Comparison of ENCODE assay signal across 19 cellular contexts in genomic region chr13:109483369-109483768, GRCh38.
A peak's percentile ranks its signal among the peaks of the same experiment; 100 is the strongest.
DNase-seq lines count a peak whose midpoint lies in the region; ATAC-seq and TF ChIP-seq lines count a peak whose summit lies in the region.
"Had no signal": no experiment of that assay in that cellular context is flagged by ENCODE, and none has a peak within 500 bp of the region (broad histone marks: within the 10 kb centered on the region; RNA-seq: fewer than 3 reads in every experiment).

No MANE protein-coding gene starts in this region.

- H3K9me3 ChIP-seq in DND-41 (ENCODE audit: insufficient read depth, low read length, severe bottlenecking) = no peaks in the 10 kb centered on the region
- no peaks in the 10 kb centered on the region for H3K9me3 ChIP-seq in IMR-90 (ENCODE audit: control insufficient read depth, insufficient read depth, low read length)
- H3K9me3 ChIP-seq in neutrophil = no peaks in the 10 kb centered on the region
- no peaks in the 10 kb centered on the region for H3K9me3 ChIP-seq in WERI-Rb-1 (ENCODE audit: severe bottlenecking)

- TF ChIP-seq CTCF in DND-41 (IDR thresholded peaks at IDR 0.05; ENCODE audit: borderline replicate concordance, extremely low read depth, low read length, poor library complexity, severe bottlenecking) = no peak
- no peak for TF ChIP-seq CTCF in IMR-90 (conservative IDR thresholded peaks at IDR 0.05; ENCODE audit: low read depth, low read length)
- peak; percentile 12 for TF ChIP-seq CTCF in choroid plexus epithelial cell (conservative IDR thresholded peaks at IDR 0.05; ENCODE audit: low read depth, low read length)
- no peak for TF ChIP-seq CTCF in neutrophil (IDR thresholded peaks at IDR 0.05)
- TF ChIP-seq CTCF in WERI-Rb-1 (IDR thresholded peaks at IDR 0.05; ENCODE audit: low read depth, low read length) = no peak

- peak; percentile 64; the same call in 2 of the 3 replicates for ATAC-seq in DND-41 (ENCODE audit: insufficient read depth, low read depth)
- no peak for ATAC-seq in IMR-90 (ENCODE audit: low read depth)
- ATAC-seq in HG03095 (IDR thresholded peaks at IDR 0.05; ENCODE audit: unreplicated experiment) = no peak
- no peak for ATAC-seq in HG03457 (IDR thresholded peaks at IDR 0.05; ENCODE audit: unreplicated experiment)
- ATAC-seq: HCT116, K562 had no signal

- H3K4me3 ChIP-seq in DND-41 (ENCODE audit: low read depth in 1 of 2, low read length in 2 of 2) (no peak overlapping the region), IMR-90 (ENCODE audit: insufficient read depth, low read depth, low read length) (no peak overlapping the region), choroid plexus epithelial cell (ENCODE audit: low read depth, low read length) (no peak overlapping the region), neutrophil (ENCODE audit: low read depth in 1 of 2, low read length in 1 of 2) (no peak overlapping the region), WERI-Rb-1 (ENCODE audit: low read depth, low read length) (no peak overlapping the region)
- H3K4me3 ChIP-seq: K562 had no signal

- H2AK9ac ChIP-seq in IMR-90 (replicated peaks; ENCODE audit: low read depth, low read length, poor library complexity) = no peak overlapping the region

- dilution Hi-C loops in IMR-90 (cut with HindIII; ENCODE audit: low sequenced_read_pairs, unreplicated experiment) = no loop called here

- H3K4me1 ChIP-seq in DND-41 (ENCODE audit: insufficient read depth, low read length) = peaks cover 8% of the 10 kb centered on the region; the same call in 1 of the 2 replicates
- no peaks in the 10 kb centered on the region for H3K4me1 ChIP-seq in IMR-90 (ENCODE audit: control insufficient read depth, insufficient read depth, low read length)
- H3K4me1 ChIP-seq in neutrophil (ENCODE audit: control insufficient read depth in 1 of 2, insufficient read depth in 1 of 2, low read depth in 1 of 2, low read length in 1 of 2) = peaks cover 11 to 13% of the 10 kb centered on the region in 2 experiments

- H3K36me3 ChIP-seq in DND-41 (ENCODE audit: insufficient read depth, low read length) = no peaks in the 10 kb centered on the region
- no peaks in the 10 kb centered on the region for H3K36me3 ChIP-seq in IMR-90 (ENCODE audit: control insufficient read depth, insufficient read depth, low read length)
- no peaks in the 10 kb centered on the region for H3K36me3 ChIP-seq in neutrophil
- H3K36me3 ChIP-seq in WERI-Rb-1 = no peaks in the 10 kb centered on the region

- DNase-seq in DND-41 (no peak), IMR-90 (no peak), choroid plexus epithelial cell (ENCODE audit: low read depth) (no peak), WERI-Rb-1 (no peak)
- DNase-seq: ACHN, EL, GOT3, NCI-H1694 treated with DMSO at 0.1 percent for 48 hours, NCI-H510A treated with DMSO at 0.1 percent for 48 hours, NCI-H82, OCI-M1, SHP77, SK-N-SH had no signal

- H2BK20ac ChIP-seq in IMR-90 (ENCODE audit: low read depth, low read length) = no peak overlapping the region

- no peak overlapping the region for H3K4me2 ChIP-seq in DND-41 (ENCODE audit: insufficient read depth, low read length)
- H3K4me2 ChIP-seq in IMR-90 (ENCODE audit: low read depth, low read length) = no peak overlapping the region
- H3K4me2 ChIP-seq: SK-N-SH had no signal

- H3K14ac ChIP-seq in IMR-90 (replicated peaks; ENCODE audit: low read depth, low read length) = no peak overlapping the region

- H4K8ac ChIP-seq in IMR-90 (ENCODE audit: low read depth in 2 of 2, low read length in 2 of 2) = no peak overlapping the region

- TF ChIP-seq RAD21 in IMR-90 (IDR thresholded peaks at IDR 0.05; ENCODE audit: low read length) = no peak

- WGBS in IMR-90 (ENCODE audit: extremely low coverage in 2 of 2, insufficient read length in 1 of 2), 2 experiments = no CpG with 5 or more reads among the region's 5 CpGs

- H2AFZ ChIP-seq in DND-41 (ENCODE audit: low read depth, low read length) (no peak overlapping the region), IMR-90 (replicated peaks; ENCODE audit: low read length, poor library complexity) (peak overlapping the region; percentile 65)

- no peak overlapping the region for H3K56ac ChIP-seq in IMR-90 (ENCODE audit: extremely low read depth, insufficient read depth, low read length)

- no peak overlapping the region for H3K23ac ChIP-seq in IMR-90 (ENCODE audit: low read depth, low read length)

- H4K20me1 ChIP-seq in DND-41 (ENCODE audit: insufficient read depth, low read length) (peaks cover 10% of the 10 kb centered on the region; the same call in 1 of the 2 replicates), IMR-90 (ENCODE audit: insufficient read depth, low read length) (no peaks in the 10 kb centered on the region)

- CTCF ChIA-PET in IMR-90 (lab: Yijun Ruan, JAX) = interaction anchor here (2.1 kb wide), 1 partner anchor 13 kb away, joined by 5 read pairs; no protein-coding TSS in a partner anchor

- intact Hi-C loops in IMR-90 (cut with micrococcal nuclease) = no loop called here

- H2BK5ac ChIP-seq in IMR-90 (ENCODE audit: low read depth, low read length, poor library complexity, severe bottlenecking) = no peak overlapping the region

- H2AK5ac ChIP-seq in IMR-90 (ENCODE audit: low read depth, low read length) = no peak overlapping the region

- POLR2A ChIA-PET in IMR-90 (lab: Charles Lee; ENCODE audit: unreplicated experiment) = no interaction called here

- no peaks in the 10 kb centered on the region for H3K79me1 ChIP-seq in IMR-90 (ENCODE audit: low read depth in 1 of 2, low read length in 2 of 2)

- H3K9me1 ChIP-seq in IMR-90 (ENCODE audit: insufficient read depth, low read length) = no peaks in the 10 kb centered on the region

- H3K18ac ChIP-seq in IMR-90 (ENCODE audit: low read depth, low read length) = no peak overlapping the region

- no peak overlapping the region for H2BK15ac ChIP-seq in IMR-90 (ENCODE audit: low read depth, low read length)

- peaks cover 42% of the 10 kb centered on the region for H3K79me2 ChIP-seq in DND-41 (ENCODE audit: insufficient read depth, low read length)

- H3K9ac ChIP-seq in DND-41 (ENCODE audit: low read depth, low read length) = no peak overlapping the region
- no peak overlapping the region for H3K9ac ChIP-seq in IMR-90 (ENCODE audit: low read depth, low read length)
- H3K9ac ChIP-seq: SK-N-SH had no signal

- no peak overlapping the region for H4K5ac ChIP-seq in IMR-90 (ENCODE audit: low read depth, low read length)

- H3K4ac ChIP-seq in IMR-90 (ENCODE audit: low read depth, low read length) = no peak overlapping the region

- H3K27ac ChIP-seq in DND-41 (ENCODE audit: low read length) (peak overlapping the region; percentile 39), IMR-90 (ENCODE audit: insufficient read depth, low read length) (no peak overlapping the region), neutrophil (peak overlapping the region; percentile 69), WERI-Rb-1 (no peak overlapping the region)
- H3K27ac ChIP-seq: C4-2B had no signal

- H2BK120ac ChIP-seq in IMR-90 (ENCODE audit: low read depth, low read length) = no peak overlapping the region

- in situ Hi-C loops in IMR-90 (cut with MboI; ENCODE audit: low sequenced_read_pairs) = no loop called here

- H4K91ac ChIP-seq in IMR-90 (ENCODE audit: insufficient read depth, low read depth, low read length) = no peak overlapping the region

- H3K27me3 ChIP-seq in DND-41 (ENCODE audit: insufficient read depth, low read length, poor library complexity) = no peaks in the 10 kb centered on the region
- peaks cover 1% of the 10 kb centered on the region; the same call in 1 of the 2 replicates for H3K27me3 ChIP-seq in IMR-90 (ENCODE audit: control insufficient read depth, insufficient read depth, low read length)
- H3K27me3 ChIP-seq in neutrophil = no peaks in the 10 kb centered on the region
- H3K27me3 ChIP-seq in WERI-Rb-1 (ENCODE audit: insufficient read depth, low read depth, severe bottlenecking) = peaks cover 2% of the 10 kb centered on the region

- no TSS peak for BruUV-seq in IMR-90 (replicated peaks; lab: Mats Ljungman, UMichigan)

- no peak for TF ChIP-seq POLR2A in IMR-90 (IDR thresholded peaks at IDR 0.05; ENCODE audit: low read depth, low read length)

TF ChIP-seq in IMR-90, 13 proteins besides CTCF, POLR2A, EP300 and RAD21:
- TF ChIP-seq RFX5 (IDR thresholded peaks at IDR 0.05; ENCODE audit: low read depth, low read length) = no peak
- no peak for TF ChIP-seq SMC3 (IDR thresholded peaks at IDR 0.05; ENCODE audit: low read depth, low read length)
- TF ChIP-seq NFE2L2 (IDR thresholded peaks at IDR 0.05; ENCODE audit: low read depth, low read length) = no peak
- TF ChIP-seq USF2 (IDR thresholded peaks at IDR 0.05; ENCODE audit: low read depth, low read length) = no peak
- no peak for TF ChIP-seq FOS (IDR thresholded peaks at IDR 0.05; ENCODE audit: low read depth, low read length)
- TF ChIP-seq CHD1 (IDR thresholded peaks at IDR 0.05; ENCODE audit: low read depth, low read length) = no peak
- TF ChIP-seq ELK1 (IDR thresholded peaks at IDR 0.05; ENCODE audit: borderline replicate concordance, low read depth, low read length) = no peak
- no peak for TF ChIP-seq MAZ (IDR thresholded peaks at IDR 0.05; ENCODE audit: borderline replicate concordance, low read depth, low read length)
- no peak for TF ChIP-seq MAFK (IDR thresholded peaks at IDR 0.05; ENCODE audit: low read depth, low read length)
- no peak for TF ChIP-seq MXI1 (IDR thresholded peaks at IDR 0.05; ENCODE audit: borderline replicate concordance, low read depth, low read length)
- no peak for TF ChIP-seq RCOR1 (IDR thresholded peaks at IDR 0.05; ENCODE audit: insufficient replicate concordance, low read length)
- no peak for TF ChIP-seq BHLHE40 (IDR thresholded peaks at IDR 0.05; ENCODE audit: low read depth, low read length)
- TF ChIP-seq CEBPB (IDR thresholded peaks at IDR 0.05; ENCODE audit: low read depth, low read length) = no peak

Comparison
In these comparisons a context has a peak if more than half of its experiments do, and no peak if none do; other contexts are left out.
1. H3K27ac ChIP-seq: peak in DND-41 (single experiment) and neutrophil (single experiment); none in IMR-90 (single experiment) and WERI-Rb-1 (single experiment).